Comparison of ENCODE assay signal across 30 cellular contexts in the genomic region with DNA sequence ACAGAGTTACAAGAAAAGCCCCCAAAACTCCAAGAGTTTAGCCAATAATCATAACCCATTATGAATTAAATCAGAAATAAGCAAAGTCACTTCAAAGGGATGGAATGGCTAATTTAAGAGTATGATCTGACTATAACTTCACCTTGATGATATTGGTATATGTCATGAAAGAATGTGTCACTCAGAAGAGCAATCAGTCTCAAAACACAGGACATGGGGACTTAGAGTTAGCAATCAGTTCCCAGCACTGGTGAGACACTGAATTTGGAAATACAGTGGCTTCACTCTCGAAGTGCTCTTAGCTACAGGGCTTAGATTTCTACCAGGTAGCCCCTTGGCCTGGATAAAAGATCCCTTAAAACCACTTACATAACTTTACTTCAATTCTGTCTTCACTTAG.
"Had no signal": no experiment of that assay in that cellular context is flagged by ENCODE, and none has a peak within 500 bp of the region (broad histone marks: within the 10 kb centered on the region; RNA-seq: fewer than 3 reads in every experiment).

No MANE protein-coding gene starts in this region.

- H3K36me3 ChIP-seq: left lung, lower lobe of right lung, neural progenitor cell, neutrophil, right atrium auricular region, right lobe of liver, stomach, thyroid gland, transverse colon, upper lobe of left lung, vagina had no signal

- H3K27ac Mint-ChIP-seq: immature natural killer cell; mesothelial cell of epicardium; naive B cell; natural killer cell; nephron progenitor cell; neural progenitor cell; stimulated activated naive B cell treated with anti-CD40 and anti-IgM and Interleukin-4, amounts not matched to agents 10 μg/mL and 1 μg/mL and 100 μg/mL, for 72 hours had no signal

- H2AFZ ChIP-seq: neural progenitor cell, parathyroid adenoma had no signal

- H3K27me3 ChIP-seq: left lung, neural progenitor cell, neutrophil, right atrium auricular region, right lobe of liver, stomach, testis, thyroid gland, transverse colon, upper lobe of left lung, vagina had no signal

- H3K9me3 Mint-ChIP-seq: immature natural killer cell, mesothelial cell of epicardium, nephron progenitor cell had no signal

- H3K27ac ChIP-seq: left lung, lower lobe of right lung, neural progenitor cell, neutrophil, parathyroid adenoma, right atrium auricular region, right lobe of liver, stomach, testis, thyroid gland, transverse colon, upper lobe of left lung, vagina had no signal

- H3K4me1 ChIP-seq: left lung, lower lobe of right lung, neural progenitor cell, right atrium auricular region, right lobe of liver, testis, thyroid gland, upper lobe of left lung, vagina had no signal

- H3K4me1 Mint-ChIP-seq: immature natural killer cell, mesothelial cell of epicardium, naive B cell, natural killer cell had no signal

- H3K4me3 ChIP-seq: left lung, lower lobe of right lung, neural progenitor cell, right atrium auricular region, right lobe of liver, smooth muscle cell, stomach, testis, thyroid gland, transverse colon, upper lobe of left lung, vagina had no signal

- H3K4me3 Mint-ChIP-seq: immature natural killer cell; mesothelial cell of epicardium; naive B cell; natural killer cell; nephron progenitor cell; neural progenitor cell; stimulated activated naive B cell treated with anti-CD40 and anti-IgM and Interleukin-4, amounts not matched to agents 10 μg/mL and 1 μg/mL and 100 μg/mL, for 72 hours had no signal

- ATAC-seq: left colon; left lung; lower lobe of right lung; natural killer cell; right lobe of liver; stimulated activated naive B cell treated with anti-CD40 and anti-IgM and Interleukin-4, amounts not matched to agents 10 μg/mL and 1 μg/mL and 100 μg/mL, for 72 hours; stimulated activated naive CD8-positive, alpha-beta T cell treated with anti-CD3 and anti-CD28 coated beads, Interleukin-15, Interleukin-2, amounts not matched to agents 100 U/mL and 50 U/mL, for 24 hours had no signal

- H3K36me3 Mint-ChIP-seq: immature natural killer cell; mesothelial cell of epicardium; naive B cell; natural killer cell; neural progenitor cell; stimulated activated naive B cell treated with anti-CD40 and anti-IgM and Interleukin-4, amounts not matched to agents 10 μg/mL and 1 μg/mL and 100 μg/mL, for 72 hours had no signal

- H3K79me2 ChIP-seq: parathyroid adenoma had no signal

- DNase-seq: hypothalamus; immature natural killer cell; kidney; left colon; left lung; lower lobe of right lung; mesendoderm; naive B cell; natural killer cell; nephron progenitor cell; occipital lobe; right lobe of liver; stimulated activated CD4-positive, alpha-beta T cell treated with anti-CD3 and anti-CD28 coated beads, Interleukin-1b, Interleukin-23, amount 100 ng/mL, for 48 hours; stimulated activated CD4-positive, alpha-beta T cell treated with anti-CD3 and anti-CD28 coated beads, Interleukin-2, amount 100 ng/mL, for 48 hours; stimulated activated CD4-positive, alpha-beta T cell treated with anti-CD3 and anti-CD28 coated beads, Interleukin-4, amount 100 ng/mL, for 4 hours; stimulated activated CD8-positive, alpha-beta memory T cell treated with anti-CD3 and anti-CD28 coated beads, Interleukin-4, amount 100 ng/mL, for 48 hours; stimulated activated naive B cell treated with anti-CD40 and anti-IgM and Interleukin-4, amounts not matched to agents 10 μg/mL and 1 μg/mL and 100 μg/mL, for 72 hours; stimulated activated naive CD8-positive, alpha-beta T cell treated with anti-CD3 and anti-CD28 coated beads, Interleukin-15, Interleukin-2, amounts not matched to agents 100 U/mL and 50 U/mL, for 24 hours; stomach; testis; thyroid gland; transverse colon; upper lobe of left lung had no signal
